17 cellular contexts compared by ENCODE assay signal in the genomic region with DNA sequence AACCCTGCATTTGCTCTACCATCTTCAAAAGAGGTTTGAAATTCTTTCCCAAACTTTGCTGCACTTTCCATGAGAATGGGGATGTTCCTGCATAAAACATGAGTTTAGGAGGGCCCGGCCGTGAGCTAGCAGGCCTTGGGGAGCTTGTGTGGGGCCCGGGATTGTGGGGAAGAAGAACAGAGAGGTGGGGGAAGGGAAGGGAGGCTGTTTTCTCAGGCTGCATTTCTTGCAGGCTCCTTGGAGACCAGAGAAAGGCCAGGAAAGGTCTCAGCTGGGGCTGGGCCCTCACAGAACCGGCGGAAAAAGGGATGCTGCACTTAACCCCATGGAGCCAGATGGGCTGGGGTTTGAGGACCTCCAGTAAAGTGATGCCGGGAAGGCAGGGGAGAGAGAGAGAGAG. TPM values are rescaled to one million over a fixed set of nuclear protein-coding genes. Genes with fewer than 3 reads are reported as not detected.
DNase-seq lines count a peak whose midpoint lies in the region; ATAC-seq and TF ChIP-seq lines count a peak whose summit lies in the region.
"Had no signal": no experiment of that assay in that cellular context is flagged by ENCODE, and none has a peak within 500 bp of the region (broad histone marks: within the 10 kb centered on the region; RNA-seq: fewer than 3 reads in every experiment).

No MANE protein-coding gene starts in this region.

- no peak overlapping the region for H3K23ac ChIP-seq in H9 (ENCODE audit: insufficient read length, low read depth, low read length)

- no peak overlapping the region for H3K4ac ChIP-seq in H9 (ENCODE audit: low read depth, low read length)

- H4K20me1 ChIP-seq in H9 (ENCODE audit: control insufficient read depth, insufficient read depth, insufficient read length), result no peaks in the 10 kb centered on the region

- no peaks in the 10 kb centered on the region for H3K23me2 ChIP-seq in H9 (ENCODE audit: insufficient read length, low read depth, low read length, poor library complexity, severe bottlenecking)

- H3K27me3 Mint-ChIP-seq in H9 (ENCODE audit: low read depth), result peaks cover 24% of the 10 kb centered on the region
- no peaks in the 10 kb centered on the region for H3K27me3 Mint-ChIP-seq in WTC11 (ENCODE audit: low read depth)
- no peaks in the 10 kb centered on the region for H3K27me3 Mint-ChIP-seq in neural crest cell (ENCODE audit: low read depth)
- H3K27me3 Mint-ChIP-seq in CD8-positive, alpha-beta memory T cell, result peaks cover 10 to 69% of the 10 kb centered on the region in 2 donors

- CTCF ChIA-PET in WTC11 (lab: Charles Lee), result interaction anchor here (0.6 to 2.1 kb wide), 6 partner anchors 9 to 41 kb away, joined by 3 to 11 read pairs (median 6); a partner anchor contains a TSS
- CTCF ChIA-PET in CD8-positive, alpha-beta memory T cell (lab: Charles Lee), result no interaction called here

- H3K36me3 ChIP-seq in iPS-15b (ENCODE audit: control insufficient read depth, insufficient read depth, low read length), result no peaks in the 10 kb centered on the region
- H3K36me3 ChIP-seq in CD8-positive, alpha-beta memory T cell (ENCODE audit: insufficient read depth, low read length), result no peaks in the 10 kb centered on the region

- H3K9ac ChIP-seq in H9 (ENCODE audit: extremely low read depth, insufficient read length, low read length) (no peak overlapping the region), iPS-15b (ENCODE audit: low read depth, low read length) (peak overlapping the region; percentile 9)

- H4K5ac ChIP-seq in H9 (ENCODE audit: insufficient read length, low read depth, low read length), result no peak overlapping the region

- no peaks in the 10 kb centered on the region for H3K79me2 ChIP-seq in H9 (ENCODE audit: insufficient read depth, low read length)

- no peak overlapping the region for H3K14ac ChIP-seq in H9 (ENCODE audit: insufficient read depth, low read length)

- H3K9me3 Mint-ChIP-seq in H9, result no peaks in the 10 kb centered on the region; a peak in 2 of 5 replicates
- no peaks in the 10 kb centered on the region for H3K9me3 Mint-ChIP-seq in WTC11
- no peaks in the 10 kb centered on the region for H3K9me3 Mint-ChIP-seq in neural crest cell
- no peaks in the 10 kb centered on the region for H3K9me3 Mint-ChIP-seq in CD8-positive, alpha-beta memory T cell
- H3K9me3 Mint-ChIP-seq: CD4-positive, alpha-beta memory T cell had no signal

- no peaks in the 10 kb centered on the region for H3K9me3 ChIP-seq in H9 (ENCODE audit: control insufficient read depth, low read depth, low read length)
- no peaks in the 10 kb centered on the region for H3K9me3 ChIP-seq in iPS-15b (ENCODE audit: control insufficient read depth, insufficient read depth, low read length)
- no peaks in the 10 kb centered on the region for H3K9me3 ChIP-seq in CD8-positive, alpha-beta memory T cell (ENCODE audit: low read length)

- H3K27ac Mint-ChIP-seq in H9 (peak overlapping the region; percentile 92 to 98 (median 94); a peak in 6 of 7 replicates), WTC11 (peak overlapping the region; percentile 97), neural crest cell (ENCODE audit: unreplicated experiment) (peak overlapping the region; percentile 97)
- H3K27ac Mint-ChIP-seq in CD8-positive, alpha-beta memory T cell, result no peak overlapping the region
- H3K27ac Mint-ChIP-seq: CD4-positive, alpha-beta memory T cell had no signal

- H2BK15ac ChIP-seq in H9 (ENCODE audit: low read depth, low read length), result no peak overlapping the region

- TF ChIP-seq CTCF in H9 (conservative IDR thresholded peaks at IDR 0.05), result no peak
- TF ChIP-seq CTCF in WTC11 (IDR thresholded peaks at IDR 0.05), result no peak
- no peak for TF ChIP-seq CTCF in neural crest cell (conservative IDR thresholded peaks at IDR 0.05)

- no peak overlapping the region for H2AK5ac ChIP-seq in H9 (ENCODE audit: insufficient read length, low read length)

- peak overlapping the region; percentile 60 for H3K4me2 ChIP-seq in H9 (ENCODE audit: insufficient read depth, insufficient read length, low read length)

- H3K56ac ChIP-seq in H9 (ENCODE audit: insufficient read length, low read depth, low read length), result no peak overlapping the region

- H2BK5ac ChIP-seq in H9 (ENCODE audit: insufficient read length, low read length), result no peak overlapping the region

- DNase-seq in H9 (peak; percentile 79), WTC11 (ENCODE audit: low spot score) (peak; percentile 74), neural crest cell (ENCODE audit: low read depth, low spot score) (peak; percentile 67), inferior parietal cortex (ENCODE audit: extremely low spot score) (no peak), DMS153 (lab: John Stamatoyannopoulos, UW) (no peak)
- no peak for DNase-seq in CD8-positive, alpha-beta memory T cell
- DNase-seq: ACHN; CD4-positive, alpha-beta memory T cell; MV-4-11; NCI-H2029 treated with DMSO at 0.1 percent for 48 hours; Right ventricle myocardium superior had no signal

- H3K27ac ChIP-seq in H9 (ENCODE audit: insufficient read length, low read depth, low read length), result peak overlapping the region; percentile 53
- H3K27ac ChIP-seq in CD8-positive, alpha-beta memory T cell (ENCODE audit: low read depth, low read length), result no peak overlapping the region
- H3K27ac ChIP-seq: HL-60 had no signal

- peak overlapping the region; percentile 11 for H3K18ac ChIP-seq in H9 (ENCODE audit: insufficient read length, low read depth, low read length)

- POLR2A ChIA-PET in WTC11 (lab: Charles Lee), result interaction anchor here (1.0 to 1.1 kb wide), 4 partner anchors 9 to 41 kb away, joined by 3 to 5 read pairs (median 3); a partner anchor contains a TSS
- POLR2A ChIA-PET in CD8-positive, alpha-beta memory T cell (lab: Charles Lee), result no interaction called here

- no peak overlapping the region for H2AFZ ChIP-seq in H9 (ENCODE audit: low read length)

- H4K8ac ChIP-seq in H9 (replicated peaks; ENCODE audit: insufficient read length, low read depth, low read length), result no peak overlapping the region

- no peak overlapping the region for H3T11ph ChIP-seq in H9 (ENCODE audit: low read length)

- H3K36me3 Mint-ChIP-seq in H9 (ENCODE audit: insufficient read depth in 1 of 3, low read depth in 3 of 3) (no peaks in the 10 kb centered on the region), WTC11 (no peaks in the 10 kb centered on the region), neural crest cell (ENCODE audit: low read depth) (no peaks in the 10 kb centered on the region)
- H3K36me3 Mint-ChIP-seq in CD8-positive, alpha-beta memory T cell, result no peaks in the 10 kb centered on the region
- H3K36me3 Mint-ChIP-seq: CD4-positive, alpha-beta memory T cell had no signal

- H3K4me3 Mint-ChIP-seq in H9, result peak overlapping the region; percentile 29 to 54; a peak in 4 of 5 replicates
- peak overlapping the region; percentile 51 for H3K4me3 Mint-ChIP-seq in WTC11
- H3K4me3 Mint-ChIP-seq in neural crest cell, result peak overlapping the region; percentile 81
- no peak overlapping the region for H3K4me3 Mint-ChIP-seq in CD8-positive, alpha-beta memory T cell
- H3K4me3 Mint-ChIP-seq: CD4-positive, alpha-beta memory T cell had no signal

- no CpG with 5 or more reads among the region's 6 CpGs for WGBS in H9 (ENCODE audit: extremely low coverage, insufficient read length, low lambda C conversion rate)

- H3K4me3 ChIP-seq in iPS-15b (ENCODE audit: low read depth, low read length), result peak overlapping the region; percentile 14
- no peak overlapping the region for H3K4me3 ChIP-seq in CD8-positive, alpha-beta memory T cell (ENCODE audit: low read length)
- H3K4me3 ChIP-seq: K562, SK-N-MC had no signal

- no peak overlapping the region for H2BK120ac ChIP-seq in H9 (ENCODE audit: low read depth, low read length, poor library complexity, severe bottlenecking)

- ATAC-seq in WTC11, result peak; percentile 53
- ATAC-seq in HG03159 (IDR thresholded peaks at IDR 0.05; ENCODE audit: unreplicated experiment), result no peak
- ATAC-seq: K562 had no signal

- H2BK12ac ChIP-seq in H9 (ENCODE audit: insufficient read length, low read depth, low read length), result no peak overlapping the region

- H3K4me1 ChIP-seq in H9 (ENCODE audit: insufficient read depth, low read length), result peaks cover 25% of the 10 kb centered on the region
- peaks cover 53% of the 10 kb centered on the region for H3K4me1 ChIP-seq in iPS-15b (ENCODE audit: control insufficient read depth, insufficient read depth, low read length)
- H3K4me1 ChIP-seq in CD8-positive, alpha-beta memory T cell (ENCODE audit: insufficient read depth, low read length), result no peaks in the 10 kb centered on the region

- no peaks in the 10 kb centered on the region for H3K79me1 ChIP-seq in H9 (ENCODE audit: insufficient read depth, low read depth, low read length, poor library complexity, severe bottlenecking)

- no peak overlapping the region for H4K91ac ChIP-seq in H9 (ENCODE audit: insufficient read length, low read depth, low read length)

- H3K27me3 ChIP-seq in H9 (ENCODE audit: insufficient read depth, low read length) (no peaks in the 10 kb centered on the region; the same call in 1 of the 2 replicates), iPS-15b (ENCODE audit: control insufficient read depth, insufficient read depth, low read length) (peaks cover 3% of the 10 kb centered on the region)
- no peaks in the 10 kb centered on the region for H3K27me3 ChIP-seq in CD8-positive, alpha-beta memory T cell (ENCODE audit: insufficient read depth, low read length, poor library complexity, severe bottlenecking)

- H3K4me1 Mint-ChIP-seq in H9 (peaks cover 61 to 70% of the 10 kb centered on the region in 2 experiments), WTC11 (peaks cover 71% of the 10 kb centered on the region), neural crest cell (peaks cover 74% of the 10 kb centered on the region)
- H3K4me1 Mint-ChIP-seq in CD8-positive, alpha-beta memory T cell, result no peaks in the 10 kb centered on the region
- H3K4me1 Mint-ChIP-seq: CD4-positive, alpha-beta memory T cell had no signal

- no peak overlapping the region for H2BK20ac ChIP-seq in H9 (ENCODE audit: low read depth, low read length, poor library complexity, severe bottlenecking)

TF ChIP-seq in WTC11, 78 proteins besides CTCF, POLR2A, EP300 and RAD21 (continues in another document):
- TF ChIP-seq ZNF396 (CRISPR knock-in tag; IDR thresholded peaks at IDR 0.05; ENCODE audit: borderline replicate concordance) (no peak), ZNF671 (CRISPR knock-in tag; IDR thresholded peaks at IDR 0.05) (no peak)

RNA-seq across cellular contexts. Expression of a gene that starts 40.8 kb away (rescaled TPM):
- total RNA-seq in H9 (2021), result 8.3 and 9.4 TPM in 2 replicates
- total RNA-seq in WTC11 (2021), result 20.4 to 22.0 TPM (median 20.7 TPM) in 3 replicates
- total RNA-seq in neural crest cell, result 48.8 and 57.3 TPM in 2 replicates
- total RNA-seq in CD8-positive, alpha-beta memory T cell, result not detected
- polyA plus RNA-seq in CD8-positive, alpha-beta memory T cell, result not detected
- total RNA-seq: CD4-positive, alpha-beta memory T cell; H4; K562 had no signal
- polyA plus RNA-seq: CD4-positive, alpha-beta memory T cell; K562 had no signal

Comparison
In these comparisons a context has a peak if more than half of its experiments do, and no peak if none do; other contexts are left out.
1. DNase-seq: peak in H9 (single experiment), WTC11 (single experiment) and neural crest cell (single experiment); none in inferior parietal cortex (single experiment), DMS153 (single experiment) and CD8-positive, alpha-beta memory T cell (0 of 5).
2. H3K27ac Mint-ChIP-seq: peak in H9 (3 of 3), WTC11 (single experiment) and neural crest cell (single experiment); none in CD8-positive, alpha-beta memory T cell (0 of 8).
3. H3K4me3 Mint-ChIP-seq: peak in H9 (2 of 2), WTC11 (single experiment) and neural crest cell (single experiment); none in CD8-positive, alpha-beta memory T cell (0 of 7).